ENCODE assay signal across 21 cellular contexts in genomic region chr14:37508500-37508899, GRCh38.
DNase-seq lines count a peak whose midpoint lies in the region; TF ChIP-seq lines count a peak whose summit lies in the region.
"Had no signal": no experiment of that assay in that cellular context is flagged by ENCODE, and none has a peak within 500 bp of the region (broad histone marks: within the 10 kb centered on the region; RNA-seq: fewer than 3 reads in every experiment).

No MANE protein-coding gene starts in this region.

- H3K36me3 ChIP-seq in Karpas-422 (ENCODE audit: insufficient read depth, low read length) (no peaks in the 10 kb centered on the region), right atrium auricular region (no peaks in the 10 kb centered on the region)
- H3K36me3 ChIP-seq: BE2C, SJSA1 had no signal

- TF ChIP-seq CTCF in choroid plexus epithelial cell (conservative IDR thresholded peaks at IDR 0.05; ENCODE audit: low read depth, low read length) (no peak), fibroblast of pulmonary artery (IDR thresholded peaks at IDR 0.05; ENCODE audit: low read length, missing control alignments) (no peak), right atrium auricular region (IDR thresholded peaks at IDR 0.05) (no peak)

- no peaks in the 10 kb centered on the region for H3K9me3 ChIP-seq in Karpas-422 (ENCODE audit: low read length)
- no peaks in the 10 kb centered on the region for H3K9me3 ChIP-seq in right atrium auricular region
- H3K9me3 ChIP-seq: BE2C, SJSA1 had no signal

- peak; percentile 2 for DNase-seq in GM03348 (ENCODE audit: low spot score)
- DNase-seq in Karpas-422 = no peak
- DNase-seq in choroid plexus epithelial cell (ENCODE audit: low read depth) = peak; percentile 13
- DNase-seq in fibroblast of pulmonary artery (ENCODE audit: low read depth) = peak; percentile 15
- DNase-seq in hippocampal formation (lab: John Stamatoyannopoulos, UW) = no peak
- DNase-seq in RKO (ENCODE audit: low spot score) = no peak
- DNase-seq in right atrium auricular region (ENCODE audit: low spot score) = no peak
- DNase-seq: BE2C; DMS153; DND-41; H9; NCI-H2029; NCI-H446; NCI-H526; NCI-H82; NK-92 treated with Interleukin-12 subunit alpha and Interleukin-12 subunit beta, amount 100 ng/mL, for 24 hours; PC-9; Right ventricle myocardium superior; RPMI8226 had no signal

- no peak overlapping the region for H3K9ac ChIP-seq in Karpas-422 (ENCODE audit: low read length)

- no peaks in the 10 kb centered on the region for H4K20me1 ChIP-seq in Karpas-422 (ENCODE audit: insufficient read depth, low read depth, low read length)

- no peaks in the 10 kb centered on the region for H3K79me2 ChIP-seq in Karpas-422 (ENCODE audit: low read length)

- no peak overlapping the region for H3K27ac ChIP-seq in Karpas-422 (ENCODE audit: low read length)
- H3K27ac ChIP-seq in right atrium auricular region = no peak overlapping the region
- H3K27ac ChIP-seq: PC-9, SJSA1 had no signal

- H3K4me1 ChIP-seq in Karpas-422 (ENCODE audit: low read length) (peaks cover 10% of the 10 kb centered on the region), right atrium auricular region (no peaks in the 10 kb centered on the region)
- H3K4me1 ChIP-seq: BE2C, SJSA1 had no signal

- H3K27me3 ChIP-seq in Karpas-422 (ENCODE audit: low read length) = no peaks in the 10 kb centered on the region
- H3K27me3 ChIP-seq in right atrium auricular region = no peaks in the 10 kb centered on the region
- H3K27me3 ChIP-seq: BE2C, SJSA1 had no signal

- H2AFZ ChIP-seq in Karpas-422 (ENCODE audit: low read length) = 0 out of 2 replicates have a peak overlapping the region, but pooled peaks have one; percentile 23
- H2AFZ ChIP-seq: GM23338, PC-9 had no signal

- no peaks in the 10 kb centered on the region for H3K9me2 ChIP-seq in Karpas-422 (replicated peaks; ENCODE audit: insufficient read depth, low read length)

- no peak overlapping the region for H3K4me2 ChIP-seq in Karpas-422 (ENCODE audit: low read depth, low read length, poor library complexity, severe bottlenecking)
- H3K4me2 ChIP-seq: GM23338, PC-9 had no signal

- H3K4me3 ChIP-seq in Karpas-422 (ENCODE audit: low read length) (no peak overlapping the region), choroid plexus epithelial cell (ENCODE audit: low read depth, low read length) (no peak overlapping the region), fibroblast of pulmonary artery (replicated peaks; ENCODE audit: low read depth, low read length) (no peak overlapping the region), right atrium auricular region (no peak overlapping the region)
- H3K4me3 ChIP-seq: GM23338, PC-9, SJSA1 had no signal

Comparison
In these comparisons a context has a peak if more than half of its experiments do, and no peak if none do; other contexts are left out.
1. DNase-seq: peak in GM03348 (single experiment), choroid plexus epithelial cell (single experiment) and fibroblast of pulmonary artery (single experiment); none in Karpas-422 (single experiment), hippocampal formation (0 of 2), RKO (single experiment) and right atrium auricular region (single experiment).